9 cellular contexts compared by ENCODE assay signal in the genomic region with DNA sequence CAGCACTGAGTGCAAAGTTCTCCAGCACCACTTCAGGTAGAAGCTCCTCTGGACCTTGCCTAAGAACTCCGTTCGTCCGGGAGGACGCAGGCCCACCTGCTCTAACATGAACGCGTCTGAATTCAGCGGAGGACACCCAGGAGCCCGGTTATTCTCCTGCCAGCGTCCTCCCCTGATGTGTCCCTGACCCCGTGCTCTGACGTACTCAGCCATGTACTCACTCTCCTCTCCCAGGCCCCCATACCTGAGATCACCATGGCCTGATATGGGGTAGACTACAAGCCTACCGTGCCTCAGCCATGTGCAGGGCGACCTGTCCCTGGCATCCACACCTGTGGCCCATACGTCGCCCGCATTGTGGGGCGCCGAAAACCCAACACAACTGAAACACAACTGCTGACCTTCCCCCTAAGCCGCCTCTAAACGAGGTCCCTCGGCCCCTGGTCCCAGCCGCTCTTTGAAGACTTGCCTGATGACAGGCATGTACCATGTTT. TPM values are rescaled to one million over a fixed set of nuclear protein-coding genes. Genes with fewer than 3 reads are reported as not detected.
DNase-seq lines count a peak whose midpoint lies in the region; ATAC-seq and TF ChIP-seq lines count a peak whose summit lies in the region.
"Had no signal": no experiment of that assay in that cellular context is flagged by ENCODE, and none has a peak within 500 bp of the region (broad histone marks: within the 10 kb centered on the region; RNA-seq: fewer than 3 reads in every experiment).

No MANE protein-coding gene starts in this region.

- H3K27ac Mint-ChIP-seq in activated naive CD4-positive, alpha-beta T cell treated with anti-CD3 and anti-CD28 coated beads, Interleukin-2, amount 50 U/mL, for 24 hours, result peak overlapping the region; percentile 96
- H3K27ac Mint-ChIP-seq in T-cell (peak overlapping the region; percentile 59 to 94), progenitor cell of endocrine pancreas (peak overlapping the region; percentile 97)

- CTCF ChIA-PET in T-cell (lab: Charles Lee), result no interaction called here

- peak overlapping the region; percentile 73 to 97 for H3K4me3 ChIP-seq in foreskin fibroblast (ENCODE audit: low read depth in 1 of 2, low read length in 2 of 2)

- TF ChIP-seq CTCF in foreskin fibroblast (IDR thresholded peaks at IDR 0.05; ENCODE audit: low read depth, low read length) (no peak), progenitor cell of endocrine pancreas (IDR thresholded peaks at IDR 0.05; ENCODE audit: unreplicated experiment) (no peak)

- H3K9me3 Mint-ChIP-seq in activated naive CD4-positive, alpha-beta T cell treated with anti-CD3 and anti-CD28 coated beads, Interleukin-2, amount 50 U/mL, for 24 hours, result no peaks in the 10 kb centered on the region
- H3K9me3 Mint-ChIP-seq in T-cell (no peaks in the 10 kb centered on the region), progenitor cell of endocrine pancreas (ENCODE audit: low read depth) (no peaks in the 10 kb centered on the region)

- POLR2A ChIA-PET in T-cell (lab: Charles Lee), result no interaction called here

- H3K4me1 Mint-ChIP-seq in activated naive CD4-positive, alpha-beta T cell treated with anti-CD3 and anti-CD28 coated beads, Interleukin-2, amount 50 U/mL, for 24 hours, result peaks cover 32% of the 10 kb centered on the region
- peaks cover 35 to 37% (median 35%) of the 10 kb centered on the region in 3 donors for H3K4me1 Mint-ChIP-seq in T-cell
- peaks cover 23% of the 10 kb centered on the region for H3K4me1 Mint-ChIP-seq in progenitor cell of endocrine pancreas (ENCODE audit: low read depth)

- no peak for DNase-seq in activated naive CD4-positive, alpha-beta T cell treated with anti-CD3 and anti-CD28 coated beads, Interleukin-2, amount 50 U/mL, for 16 hours
- DNase-seq in T-cell (no peak), foreskin fibroblast (peak in 1 of 2 donors; percentile 44), progenitor cell of endocrine pancreas (ENCODE audit: low spot score, unreplicated experiment) (no peak), NCI-H128 (lab: John Stamatoyannopoulos, UW; ENCODE audit: unreplicated experiment) (no peak), NCI-H1436 (lab: John Stamatoyannopoulos, UW) (no peak)

- peaks cover 3% of the 10 kb centered on the region for H3K36me3 Mint-ChIP-seq in activated naive CD4-positive, alpha-beta T cell treated with anti-CD3 and anti-CD28 coated beads, Interleukin-2, amount 50 U/mL, for 24 hours
- H3K36me3 Mint-ChIP-seq in T-cell (peaks cover 3% of the 10 kb centered on the region), progenitor cell of endocrine pancreas (ENCODE audit: insufficient read depth) (peaks cover 2% of the 10 kb centered on the region)

- no peaks in the 10 kb centered on the region for H3K27me3 Mint-ChIP-seq in activated naive CD4-positive, alpha-beta T cell treated with anti-CD3 and anti-CD28 coated beads, Interleukin-2, amount 50 U/mL, for 24 hours
- H3K27me3 Mint-ChIP-seq in T-cell (no peaks in the 10 kb centered on the region), progenitor cell of endocrine pancreas (no peaks in the 10 kb centered on the region)

- ATAC-seq in T-cell (replicated peaks in 1 of 4) (no peak), HG03095 (IDR thresholded peaks at IDR 0.05; ENCODE audit: unreplicated experiment) (no peak)

- H3K4me3 Mint-ChIP-seq in activated naive CD4-positive, alpha-beta T cell treated with anti-CD3 and anti-CD28 coated beads, Interleukin-2, amount 50 U/mL, for 24 hours, result peak overlapping the region; percentile 98
- H3K4me3 Mint-ChIP-seq in T-cell (peak overlapping the region; percentile 92 to 95 (median 94)), progenitor cell of endocrine pancreas (ENCODE audit: low read depth) (peak overlapping the region; percentile 82)

RNA-seq across cellular contexts. Expression of gene ZNF584, which starts 0.7 kb away (rescaled TPM):
- total RNA-seq in T-cell (10 to 100 TPM in 2 of 5 donors, 1 to 10 TPM in 3; 4.3 to 13.3 (median 9.4) TPM), progenitor cell of endocrine pancreas (16.7 and 18.2 TPM in 2 replicates)

RNA-seq across cellular contexts. Expression of gene RNF225, which starts 12.2 kb away (rescaled TPM):
- total RNA-seq in T-cell (1 to 10 TPM in 1 of 5 donors, under 1 TPM in 3, not detected in 1; 0.44 to 1.9 (median 0.51) TPM), progenitor cell of endocrine pancreas (0.42 TPM in 1 of 2 replicates, not detected in the other)
- total RNA-seq: glomerular endothelial cell had no signal

RNA-seq across cellular contexts. Expression of gene RPS5, which starts 20.6 kb away (rescaled TPM):
- total RNA-seq in T-cell (1,000 to 10,000 TPM; 1,332 to 1,813 (median 1,414) TPM), progenitor cell of endocrine pancreas (1,006 and 1,040 TPM in 2 replicates)

RNA-seq across cellular contexts. Expression of gene ZNF837, which starts 26.9 kb away (rescaled TPM):
- total RNA-seq in T-cell (1 to 10 TPM; 1.7 to 6.0 (median 5.0) TPM), progenitor cell of endocrine pancreas (5.4 and 6.1 TPM in 2 replicates)

RNA-seq across cellular contexts. Expression of gene ZNF132, which starts 32.2 kb away (rescaled TPM):
- total RNA-seq in T-cell (1 to 10 TPM; 1.4 to 8.5 (median 4.9) TPM), progenitor cell of endocrine pancreas (3.5 TPM in 2 replicates)
